8 cellular contexts compared by ENCODE assay signal in genomic region chr13:29707876-29708543, GRCh38.
DNase-seq lines count a peak whose midpoint lies in the region; TF ChIP-seq lines count a peak whose summit lies in the region.

No MANE protein-coding gene starts in this region.

- peak; percentile 62 for DNase-seq in GM20000 (ENCODE audit: low spot score)
- DNase-seq in NCI-H226, result peak; percentile 6
- DNase-seq in activated CD4-positive, alpha-beta memory T cell treated with anti-CD3 and anti-CD28 coated beads for 36 hours, result peak; percentile 63
- no peak for DNase-seq in epithelial cell of proximal tubule (ENCODE audit: low read depth)
- DNase-seq in neural progenitor cell (ENCODE audit: low spot score), result peak; percentile 74
- no peak for DNase-seq in putamen (ENCODE audit: low spot score)
- DNase-seq in NCI-H2227 treated with DMSO at 0.1 percent for 48 hours (lab: John Stamatoyannopoulos, UW), result no peak

- H3K27ac Mint-ChIP-seq in activated CD4-positive, alpha-beta memory T cell treated with anti-CD3 and anti-CD28 coated beads for 36 hours, result no peak overlapping the region
- no peak overlapping the region for H3K27ac Mint-ChIP-seq in neural progenitor cell

- peak; percentile 93 for TF ChIP-seq CTCF in C4-2B (conservative IDR thresholded peaks at IDR 0.05)
- TF ChIP-seq CTCF in GM20000 (IDR thresholded peaks at IDR 0.05; ENCODE audit: extremely low read depth, missing control alignments), result peak; percentile 50
- peak; percentile 79 for TF ChIP-seq CTCF in epithelial cell of proximal tubule (conservative IDR thresholded peaks at IDR 0.05; ENCODE audit: low read depth, low read length)
- TF ChIP-seq CTCF in neural progenitor cell (IDR thresholded peaks at IDR 0.05), result peak; percentile 70

- H3K79me2 ChIP-seq in neural progenitor cell (ENCODE audit: low read depth), result no peaks in the 10 kb centered on the region

- H4K20me1 ChIP-seq in neural progenitor cell (ENCODE audit: low read depth), result no peaks in the 10 kb centered on the region

- no peaks in the 10 kb centered on the region for H3K36me3 Mint-ChIP-seq in activated CD4-positive, alpha-beta memory T cell treated with anti-CD3 and anti-CD28 coated beads for 36 hours
- H3K36me3 Mint-ChIP-seq in neural progenitor cell, result no peaks in the 10 kb centered on the region

- H3K27me3 ChIP-seq in neural progenitor cell, result no peaks in the 10 kb centered on the region

- POLR2A ChIA-PET in activated CD4-positive, alpha-beta memory T cell treated with anti-CD3 and anti-CD28 coated beads for 36 hours (lab: Charles Lee), result no interaction called here

- H3K4me2 ChIP-seq in neural progenitor cell, result no peak overlapping the region

- H3K4me3 ChIP-seq in epithelial cell of proximal tubule (ENCODE audit: low read depth, low read length) (no peak overlapping the region), neural progenitor cell (no peak overlapping the region)

- intact Hi-C loops in activated CD4-positive, alpha-beta memory T cell treated with anti-CD3 and anti-CD28 coated beads for 36 hours (cut with micrococcal nuclease), result loop anchor here (1.0 to 10.0 kb wide), 3 partner anchors 200 to 883 kb away; partner anchors contain the start of gene MTUS2

- no peak overlapping the region for H3K4me3 Mint-ChIP-seq in activated CD4-positive, alpha-beta memory T cell treated with anti-CD3 and anti-CD28 coated beads for 36 hours
- H3K4me3 Mint-ChIP-seq in neural progenitor cell, result no peak overlapping the region

- no peak overlapping the region for H3K9ac ChIP-seq in neural progenitor cell

- H3K9me3 ChIP-seq in neural progenitor cell (ENCODE audit: low read depth), result no peaks in the 10 kb centered on the region

- H3F3A ChIP-seq in neural progenitor cell (ENCODE audit: low read depth), result no peaks in the 10 kb centered on the region

- CTCF ChIA-PET in activated CD4-positive, alpha-beta memory T cell treated with anti-CD3 and anti-CD28 coated beads for 36 hours (lab: Charles Lee), result interaction anchor here (1.0 to 6.4 kb wide), 6 partner anchors 120 to 407 kb away, joined by 3 to 86 read pairs (median 5); no protein-coding TSS in a partner anchor

- H3K4me1 Mint-ChIP-seq in activated CD4-positive, alpha-beta memory T cell treated with anti-CD3 and anti-CD28 coated beads for 36 hours (ENCODE audit: low read depth), result no peaks in the 10 kb centered on the region
- peaks cover 18% of the 10 kb centered on the region for H3K4me1 Mint-ChIP-seq in neural progenitor cell

- no peak overlapping the region for H2AFZ ChIP-seq in neural progenitor cell (replicated peaks)

- H3K4me1 ChIP-seq in neural progenitor cell, result no peaks in the 10 kb centered on the region

- H3K27me3 Mint-ChIP-seq in activated CD4-positive, alpha-beta memory T cell treated with anti-CD3 and anti-CD28 coated beads for 36 hours, result peaks cover 6% of the 10 kb centered on the region
- peaks cover 4% of the 10 kb centered on the region for H3K27me3 Mint-ChIP-seq in neural progenitor cell (ENCODE audit: insufficient read depth, low read depth)

- H3K9me3 Mint-ChIP-seq in activated CD4-positive, alpha-beta memory T cell treated with anti-CD3 and anti-CD28 coated beads for 36 hours, result no peaks in the 10 kb centered on the region
- peaks cover 10% of the 10 kb centered on the region for H3K9me3 Mint-ChIP-seq in neural progenitor cell

- H3K27ac ChIP-seq in C4-2B (no peak overlapping the region), neural progenitor cell (no peak overlapping the region)

- no peaks in the 10 kb centered on the region for H3K36me3 ChIP-seq in neural progenitor cell

Comparison
In these comparisons a context has a peak if more than half of its experiments do, and no peak if none do; other contexts are left out.
1. DNase-seq: peak in GM20000 (single experiment), NCI-H226 (single experiment), activated CD4-positive, alpha-beta memory T cell treated with anti-CD3 and anti-CD28 coated beads for 36 hours (single experiment) and neural progenitor cell (single experiment); none in epithelial cell of proximal tubule (single experiment), putamen (single experiment) and NCI-H2227 treated with DMSO at 0.1 percent for 48 hours (single experiment).
2. Peak in every context shown above with its lines, with median percentiles within 50 percentile points of each other: CTCF ChIP-seq.